Comparison of ENCODE assay signal across 1 cellular context in the genomic region with DNA sequence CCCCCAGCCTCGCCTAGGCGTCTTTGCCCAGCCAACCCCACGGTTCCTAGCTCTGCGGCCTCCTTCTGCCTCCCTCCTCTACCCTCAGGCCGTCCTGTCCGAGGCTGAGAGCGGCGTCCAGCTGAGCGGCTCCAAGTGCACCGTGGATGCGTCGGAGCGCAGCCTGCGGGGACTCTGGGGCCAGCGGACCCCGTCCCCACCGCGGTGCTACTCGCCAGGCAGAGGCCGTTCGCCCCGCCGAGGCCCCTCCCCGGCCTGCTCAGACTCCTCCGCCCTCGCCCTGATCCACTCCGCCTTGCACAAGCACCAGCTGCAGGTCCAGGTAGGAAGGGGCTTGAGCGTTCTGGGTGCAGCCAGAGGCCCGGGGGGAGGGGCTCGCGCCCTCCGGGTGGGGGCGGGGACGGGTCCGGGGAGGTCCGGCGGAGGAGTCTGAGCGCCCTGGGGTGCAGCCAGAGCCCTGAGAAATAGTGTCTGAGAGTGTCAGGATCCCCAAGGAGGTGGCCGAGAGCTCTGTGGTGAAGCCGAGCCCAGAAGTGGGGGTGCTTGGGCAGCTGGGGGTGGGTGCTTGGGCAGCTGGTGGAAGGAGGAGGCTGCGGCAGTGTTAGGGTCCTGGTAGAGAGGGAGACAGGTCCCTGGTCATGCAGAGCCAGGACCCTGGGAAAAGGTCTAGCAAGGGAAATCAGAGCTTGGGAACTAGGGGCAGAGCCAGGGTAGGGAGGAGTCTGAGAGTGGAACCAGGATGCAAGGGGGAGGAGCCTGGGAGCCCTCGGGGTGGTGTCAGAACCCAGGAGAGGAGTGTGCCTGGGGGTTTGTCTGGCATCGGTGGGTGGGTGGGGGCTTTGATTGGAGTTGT.
TF ChIP-seq lines count a peak whose summit lies in the region.

No MANE protein-coding gene starts in this region.

TF ChIP-seq in HepG2, 621 proteins besides CTCF, POLR2A, EP300 and RAD21 (continues in another document):
- no peak for TF ChIP-seq ZKSCAN1 (IDR thresholded peaks at IDR 0.05; ENCODE audit: low read length)
- TF ChIP-seq, protein P1, sequence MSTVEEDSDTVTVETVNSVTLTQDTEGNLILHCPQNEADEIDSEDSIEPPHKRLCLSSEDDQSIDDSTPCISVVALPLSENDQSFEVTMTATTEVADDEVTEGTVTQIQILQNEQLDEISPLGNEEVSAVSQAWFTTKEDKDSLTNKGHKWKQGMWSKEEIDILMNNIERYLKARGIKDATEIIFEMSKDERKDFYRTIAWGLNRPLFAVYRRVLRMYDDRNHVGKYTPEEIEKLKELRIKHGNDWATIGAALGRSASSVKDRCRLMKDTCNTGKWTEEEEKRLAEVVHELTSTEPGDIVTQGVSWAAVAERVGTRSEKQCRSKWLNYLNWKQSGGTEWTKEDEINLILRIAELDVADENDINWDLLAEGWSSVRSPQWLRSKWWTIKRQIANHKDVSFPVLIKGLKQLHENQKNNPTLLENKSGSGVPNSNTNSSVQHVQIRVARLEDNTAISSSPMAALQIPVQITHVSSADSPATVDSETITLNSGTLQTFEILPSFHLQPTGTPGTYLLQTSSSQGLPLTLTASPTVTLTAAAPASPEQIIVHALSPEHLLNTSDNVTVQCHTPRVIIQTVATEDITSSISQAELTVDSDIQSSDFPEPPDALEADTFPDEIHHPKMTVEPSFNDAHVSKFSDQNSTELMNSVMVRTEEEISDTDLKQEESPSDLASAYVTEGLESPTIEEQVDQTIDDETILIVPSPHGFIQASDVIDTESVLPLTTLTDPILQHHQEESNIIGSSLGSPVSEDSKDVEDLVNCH (CRISPR knock-in tag; IDR thresholded peaks at IDR 0.05) = no peak
- TF ChIP-seq SMC3 (IDR thresholded peaks at IDR 0.05; ENCODE audit: low read length) = no peak
- TF ChIP-seq, protein P2, sequence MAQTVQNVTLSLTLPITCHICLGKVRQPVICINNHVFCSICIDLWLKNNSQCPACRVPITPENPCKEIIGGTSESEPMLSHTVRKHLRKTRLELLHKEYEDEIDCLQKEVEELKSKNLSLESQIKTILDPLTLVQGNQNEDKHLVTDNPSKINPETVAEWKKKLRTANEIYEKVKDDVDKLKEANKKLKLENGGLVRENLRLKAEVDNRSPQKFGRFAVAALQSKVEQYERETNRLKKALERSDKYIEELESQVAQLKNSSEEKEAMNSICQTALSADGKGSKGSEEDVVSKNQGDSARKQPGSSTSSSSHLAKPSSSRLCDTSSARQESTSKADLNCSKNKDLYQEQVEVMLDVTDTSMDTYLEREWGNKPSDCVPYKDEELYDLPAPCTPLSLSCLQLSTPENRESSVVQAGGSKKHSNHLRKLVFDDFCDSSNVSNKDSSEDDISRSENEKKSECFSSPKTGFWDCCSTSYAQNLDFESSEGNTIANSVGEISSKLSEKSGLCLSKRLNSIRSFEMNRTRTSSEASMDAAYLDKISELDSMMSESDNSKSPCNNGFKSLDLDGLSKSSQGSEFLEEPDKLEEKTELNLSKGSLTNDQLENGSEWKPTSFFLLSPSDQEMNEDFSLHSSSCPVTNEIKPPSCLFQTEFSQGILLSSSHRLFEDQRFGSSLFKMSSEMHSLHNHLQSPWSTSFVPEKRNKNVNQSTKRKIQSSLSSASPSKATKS (CRISPR knock-in tag; IDR thresholded peaks at IDR 0.05) = no peak
- TF ChIP-seq, protein P3, sequence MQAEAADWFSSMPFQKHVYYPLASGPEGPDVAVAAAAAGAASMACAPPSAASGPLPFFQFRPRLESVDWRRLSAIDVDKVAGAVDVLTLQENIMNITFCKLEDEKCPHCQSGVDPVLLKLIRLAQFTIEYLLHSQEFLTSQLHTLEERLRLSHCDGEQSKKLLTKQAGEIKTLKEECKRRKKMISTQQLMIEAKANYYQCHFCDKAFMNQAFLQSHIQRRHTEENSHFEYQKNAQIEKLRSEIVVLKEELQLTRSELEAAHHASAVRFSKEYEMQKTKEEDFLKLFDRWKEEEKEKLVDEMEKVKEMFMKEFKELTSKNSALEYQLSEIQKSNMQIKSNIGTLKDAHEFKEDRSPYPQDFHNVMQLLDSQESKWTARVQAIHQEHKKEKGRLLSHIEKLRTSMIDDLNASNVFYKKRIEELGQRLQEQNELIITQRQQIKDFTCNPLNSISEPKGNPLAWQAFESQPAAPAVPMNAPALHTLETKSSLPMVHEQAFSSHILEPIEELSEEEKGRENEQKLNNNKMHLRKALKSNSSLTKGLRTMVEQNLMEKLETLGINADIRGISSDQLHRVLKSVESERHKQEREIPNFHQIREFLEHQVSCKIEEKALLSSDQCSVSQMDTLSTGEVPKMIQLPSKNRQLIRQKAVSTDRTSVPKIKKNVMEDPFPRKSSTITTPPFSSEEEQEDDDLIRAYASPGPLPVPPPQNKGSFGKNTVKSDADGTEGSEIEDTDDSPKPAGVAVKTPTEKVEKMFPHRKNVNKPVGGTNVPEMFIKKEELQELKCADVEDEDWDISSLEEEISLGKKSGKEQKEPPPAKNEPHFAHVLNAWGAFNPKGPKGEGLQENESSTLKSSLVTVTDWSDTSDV (CRISPR knock-in tag; IDR thresholded peaks at IDR 0.05) = no peak
- TF ChIP-seq HMG20A (CRISPR knock-in tag; IDR thresholded peaks at IDR 0.05; ENCODE audit: borderline replicate concordance) = no peak
- no peak for TF ChIP-seq MXI1 (IDR thresholded peaks at IDR 0.05; ENCODE audit: borderline replicate concordance, low read depth, low read length)
- TF ChIP-seq ZFP36L1 (CRISPR knock-in tag; IDR thresholded peaks at IDR 0.05) = no peak
- no peak for TF ChIP-seq ZNF354B (CRISPR knock-in tag; IDR thresholded peaks at IDR 0.05)
- no peak for TF ChIP-seq ASH2L (IDR thresholded peaks at IDR 0.05; ENCODE audit: insufficient read length, low read depth, low read length)
- TF ChIP-seq ARHGAP35 (CRISPR knock-in tag; IDR thresholded peaks at IDR 0.05; ENCODE audit: borderline replicate concordance) = no peak
- peak; percentile 92 for TF ChIP-seq ZNF263 (CRISPR knock-in tag; IDR thresholded peaks at IDR 0.05)
- TF ChIP-seq, protein P4, sequence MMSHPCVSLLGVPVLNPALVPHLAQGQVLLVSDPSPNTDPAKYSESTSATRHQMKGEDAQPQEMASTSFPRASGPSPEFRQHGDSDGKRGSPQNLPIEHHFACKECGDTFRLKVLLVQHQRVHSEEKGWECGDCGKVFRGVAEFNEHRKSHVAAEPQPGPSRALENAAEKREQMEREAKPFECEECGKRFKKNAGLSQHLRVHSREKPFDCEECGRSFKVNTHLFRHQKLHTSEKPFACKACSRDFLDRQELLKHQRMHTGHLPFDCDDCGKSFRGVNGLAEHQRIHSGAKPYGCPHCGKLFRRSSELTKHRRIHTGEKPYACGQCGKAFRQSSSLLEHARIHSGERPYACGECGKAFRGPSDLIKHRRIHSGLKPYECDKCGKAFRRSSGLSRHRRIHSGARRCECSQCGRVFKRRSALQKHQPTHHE (CRISPR knock-in tag; IDR thresholded peaks at IDR 0.05; ENCODE audit: borderline replicate concordance) = no peak
- TF ChIP-seq, protein P5, sequence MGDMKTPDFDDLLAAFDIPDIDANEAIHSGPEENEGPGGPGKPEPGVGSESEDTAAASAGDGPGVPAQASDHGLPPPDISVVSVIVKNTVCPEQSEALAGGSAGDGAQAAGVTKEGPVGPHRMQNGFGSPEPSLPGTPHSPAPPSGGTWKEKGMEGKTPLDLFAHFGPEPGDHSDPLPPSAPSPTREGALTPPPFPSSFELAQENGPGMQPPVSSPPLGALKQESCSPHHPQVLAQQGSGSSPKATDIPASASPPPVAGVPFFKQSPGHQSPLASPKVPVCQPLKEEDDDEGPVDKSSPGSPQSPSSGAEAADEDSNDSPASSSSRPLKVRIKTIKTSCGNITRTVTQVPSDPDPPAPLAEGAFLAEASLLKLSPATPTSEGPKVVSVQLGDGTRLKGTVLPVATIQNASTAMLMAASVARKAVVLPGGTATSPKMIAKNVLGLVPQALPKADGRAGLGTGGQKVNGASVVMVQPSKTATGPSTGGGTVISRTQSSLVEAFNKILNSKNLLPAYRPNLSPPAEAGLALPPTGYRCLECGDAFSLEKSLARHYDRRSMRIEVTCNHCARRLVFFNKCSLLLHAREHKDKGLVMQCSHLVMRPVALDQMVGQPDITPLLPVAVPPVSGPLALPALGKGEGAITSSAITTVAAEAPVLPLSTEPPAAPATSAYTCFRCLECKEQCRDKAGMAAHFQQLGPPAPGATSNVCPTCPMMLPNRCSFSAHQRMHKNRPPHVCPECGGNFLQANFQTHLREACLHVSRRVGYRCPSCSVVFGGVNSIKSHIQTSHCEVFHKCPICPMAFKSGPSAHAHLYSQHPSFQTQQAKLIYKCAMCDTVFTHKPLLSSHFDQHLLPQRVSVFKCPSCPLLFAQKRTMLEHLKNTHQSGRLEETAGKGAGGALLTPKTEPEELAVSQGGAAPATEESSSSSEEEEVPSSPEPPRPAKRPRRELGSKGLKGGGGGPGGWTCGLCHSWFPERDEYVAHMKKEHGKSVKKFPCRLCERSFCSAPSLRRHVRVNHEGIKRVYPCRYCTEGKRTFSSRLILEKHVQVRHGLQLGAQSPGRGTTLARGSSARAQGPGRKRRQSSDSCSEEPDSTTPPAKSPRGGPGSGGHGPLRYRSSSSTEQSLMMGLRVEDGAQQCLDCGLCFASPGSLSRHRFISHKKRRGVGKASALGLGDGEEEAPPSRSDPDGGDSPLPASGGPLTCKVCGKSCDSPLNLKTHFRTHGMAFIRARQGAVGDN (CRISPR knock-in tag; IDR thresholded peaks at IDR 0.05) = 0 out of 2 replicates have a peak, but pooled peaks have one; percentile 29
- TF ChIP-seq MZF1 (CRISPR knock-in tag; IDR thresholded peaks at IDR 0.05; ENCODE audit: borderline replicate concordance) = no peak
- peak; percentile 26 for TF ChIP-seq HNRNPLL (IDR thresholded peaks at IDR 0.05; ENCODE audit: low read depth, low read length, poor library complexity, severe bottlenecking)
- TF ChIP-seq PTBP1 (IDR thresholded peaks at IDR 0.05; ENCODE audit: low read depth, low read length, poor library complexity, severe bottlenecking) = no peak
- no peak for TF ChIP-seq SIN3A (IDR thresholded peaks at IDR 0.05; ENCODE audit: borderline replicate concordance, low read depth, low read length)
- TF ChIP-seq, protein P6, sequence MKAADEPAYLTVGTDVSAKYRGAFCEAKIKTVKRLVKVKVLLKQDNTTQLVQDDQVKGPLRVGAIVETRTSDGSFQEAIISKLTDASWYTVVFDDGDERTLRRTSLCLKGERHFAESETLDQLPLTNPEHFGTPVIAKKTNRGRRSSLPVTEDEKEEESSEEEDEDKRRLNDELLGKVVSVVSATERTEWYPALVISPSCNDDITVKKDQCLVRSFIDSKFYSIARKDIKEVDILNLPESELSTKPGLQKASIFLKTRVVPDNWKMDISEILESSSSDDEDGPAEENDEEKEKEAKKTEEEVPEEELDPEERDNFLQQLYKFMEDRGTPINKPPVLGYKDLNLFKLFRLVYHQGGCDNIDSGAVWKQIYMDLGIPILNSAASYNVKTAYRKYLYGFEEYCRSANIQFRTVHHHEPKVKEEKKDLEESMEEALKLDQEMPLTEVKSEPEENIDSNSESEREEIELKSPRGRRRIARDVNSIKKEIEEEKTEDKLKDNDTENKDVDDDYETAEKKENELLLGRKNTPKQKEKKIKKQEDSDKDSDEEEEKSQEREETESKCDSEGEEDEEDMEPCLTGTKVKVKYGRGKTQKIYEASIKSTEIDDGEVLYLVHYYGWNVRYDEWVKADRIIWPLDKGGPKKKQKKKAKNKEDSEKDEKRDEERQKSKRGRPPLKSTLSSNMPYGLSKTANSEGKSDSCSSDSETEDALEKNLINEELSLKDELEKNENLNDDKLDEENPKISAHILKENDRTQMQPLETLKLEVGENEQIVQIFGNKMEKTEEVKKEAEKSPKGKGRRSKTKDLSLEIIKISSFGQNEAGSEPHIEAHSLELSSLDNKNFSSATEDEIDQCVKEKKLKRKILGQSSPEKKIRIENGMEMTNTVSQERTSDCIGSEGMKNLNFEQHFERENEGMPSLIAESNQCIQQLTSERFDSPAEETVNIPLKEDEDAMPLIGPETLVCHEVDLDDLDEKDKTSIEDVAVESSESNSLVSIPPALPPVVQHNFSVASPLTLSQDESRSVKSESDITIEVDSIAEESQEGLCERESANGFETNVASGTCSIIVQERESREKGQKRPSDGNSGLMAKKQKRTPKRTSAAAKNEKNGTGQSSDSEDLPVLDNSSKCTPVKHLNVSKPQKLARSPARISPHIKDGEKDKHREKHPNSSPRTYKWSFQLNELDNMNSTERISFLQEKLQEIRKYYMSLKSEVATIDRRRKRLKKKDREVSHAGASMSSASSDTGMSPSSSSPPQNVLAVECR (CRISPR knock-in tag; IDR thresholded peaks at IDR 0.05; ENCODE audit: borderline replicate concordance) = 0 out of 2 replicates have a peak, but pooled peaks have one; percentile 11
- TF ChIP-seq ZBTB7A (CRISPR knock-in tag; IDR thresholded peaks at IDR 0.05) = no peak
- no peak for TF ChIP-seq HNRNPUL1 (IDR thresholded peaks at IDR 0.05; ENCODE audit: low read depth, low read length)
- TF ChIP-seq SOX13 (IDR thresholded peaks at IDR 0.05) = no peak
- TF ChIP-seq SOX13 (CRISPR knock-in tag; conservative IDR thresholded peaks at IDR 0.05 in 1 of 2, IDR thresholded peaks at IDR 0.05 in 1 of 2) = no peak
- TF ChIP-seq ZNF367 (CRISPR knock-in tag; IDR thresholded peaks at IDR 0.05; ENCODE audit: borderline replicate concordance) = no peak
- no peak for TF ChIP-seq CEBPG (CRISPR knock-in tag; IDR thresholded peaks at IDR 0.05)
- TF ChIP-seq SRSF4 (IDR thresholded peaks at IDR 0.05; ENCODE audit: low read depth, low read length, poor library complexity, severe bottlenecking) = no peak
- no peak for TF ChIP-seq ZNF790 (CRISPR knock-in tag; IDR thresholded peaks at IDR 0.05; ENCODE audit: borderline replicate concordance)
- TF ChIP-seq ZNF777 (CRISPR knock-in tag; IDR thresholded peaks at IDR 0.05) = peak; percentile 83
